Comparison of ENCODE assay signal across 8 cellular contexts in the genomic region with DNA sequence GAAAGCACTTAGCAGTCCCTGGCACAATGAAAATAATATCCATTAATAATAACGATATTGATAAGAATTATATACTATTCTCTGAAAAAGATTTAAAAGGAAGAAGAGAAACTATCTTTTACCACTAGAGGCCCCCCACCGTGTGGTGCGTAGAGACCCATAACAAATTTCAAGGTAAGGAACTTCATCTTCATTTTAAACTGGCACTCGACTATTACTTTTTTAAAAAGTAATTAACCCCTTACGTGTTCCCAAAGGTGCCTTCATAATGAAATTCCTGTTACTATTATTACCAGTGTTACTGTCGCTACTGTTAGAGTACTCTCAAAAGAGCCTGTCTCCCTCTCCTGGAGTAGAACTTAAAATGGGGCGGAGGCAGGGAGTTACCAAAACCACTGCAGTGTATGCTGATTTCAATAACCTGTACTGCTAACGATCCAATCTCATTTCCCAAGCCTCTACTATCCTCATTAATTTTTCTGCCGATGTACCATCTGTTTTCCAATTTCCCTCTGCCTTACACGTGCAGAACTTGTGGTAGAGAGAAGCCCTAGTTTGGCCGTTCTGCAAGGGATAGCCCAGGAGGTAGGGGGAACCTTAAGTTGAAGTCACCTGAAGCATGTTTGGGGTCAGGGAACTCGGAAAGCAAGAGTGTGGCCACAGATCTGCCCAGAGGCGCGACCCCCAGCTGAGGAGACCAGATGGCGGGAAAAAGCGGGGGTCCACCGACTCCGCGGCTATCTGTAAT. TPM values are rescaled to one million over a fixed set of nuclear protein-coding genes. Genes with fewer than 3 reads are reported as not detected.
DNase-seq lines count a peak whose midpoint lies in the region; ATAC-seq and TF ChIP-seq lines count a peak whose summit lies in the region.

No MANE protein-coding gene starts in this region.

- H4K20me1 ChIP-seq in OCI-LY3 (ENCODE audit: insufficient read depth, low read length), result peaks cover 4% of the 10 kb centered on the region

- peak overlapping the region; percentile 94 for H3K9ac ChIP-seq in OCI-LY3 (ENCODE audit: low read length)
- peak overlapping the region; percentile 27 to 82 for H3K9ac ChIP-seq in mucosa of rectum (ENCODE audit: low read depth in 1 of 2, low read length in 2 of 2)

- H3K4me3 ChIP-seq in OCI-LY3 (ENCODE audit: low read length) (peak overlapping the region; percentile 99), mucosa of rectum (ENCODE audit: low read length in 2 of 2) (peak overlapping the region; percentile 72 to 74)

- DNase-seq in DMS 273 treated with DMSO at 0.1 percent for 48 hours (lab: John Stamatoyannopoulos, UW), result peak; percentile 27
- DNase-seq in cerebellum (ENCODE audit: low spot score), result peak; percentile 0
- DNase-seq in NCI-H1048 (lab: John Stamatoyannopoulos, UW), result no peak
- no peak for DNase-seq in COLO829 (ENCODE audit: low spot score)

- H3K27me3 ChIP-seq in OCI-LY3 (ENCODE audit: low read depth, low read length) (no peaks in the 10 kb centered on the region), mucosa of rectum (ENCODE audit: control insufficient read depth in 2 of 2, insufficient read depth in 2 of 2, low read length in 2 of 2) (peaks cover 0 to 3% of the 10 kb centered on the region in 2 donors)

- H3K27ac ChIP-seq in OCI-LY3 (ENCODE audit: low read length) (peak overlapping the region; percentile 67), mucosa of rectum (ENCODE audit: low read depth in 2 of 2, low read length in 2 of 2) (peak overlapping the region in 1 of 2 donors; percentile 53)

- H3K36me3 ChIP-seq in OCI-LY3 (replicated peaks; ENCODE audit: low read depth, low read length) (no peaks in the 10 kb centered on the region), mucosa of rectum (ENCODE audit: control insufficient read depth in 2 of 2, insufficient read depth in 2 of 2, low read length in 2 of 2) (no peaks in the 10 kb centered on the region)

- peak overlapping the region; percentile 93 for H2AFZ ChIP-seq in OCI-LY3 (ENCODE audit: low read depth, low read length)

- H3K4me1 ChIP-seq in OCI-LY3 (ENCODE audit: low read length) (peaks cover 15% of the 10 kb centered on the region), mucosa of rectum (ENCODE audit: control insufficient read depth in 2 of 2, insufficient read depth in 2 of 2, low read length in 2 of 2) (peaks cover 0 to 2% of the 10 kb centered on the region in 2 donors)

- ATAC-seq in GM21717 (IDR thresholded peaks at IDR 0.05; ENCODE audit: unreplicated experiment), result peak; percentile 16
- ATAC-seq in GM18519 (IDR thresholded peaks at IDR 0.05; ENCODE audit: low FRiP score, unreplicated experiment), result no peak

- peak overlapping the region; percentile 100 for H3K4me2 ChIP-seq in OCI-LY3 (ENCODE audit: low read length)

- peak; percentile 59 for TF ChIP-seq CTCF in OCI-LY3 (IDR thresholded peaks at IDR 0.05; ENCODE audit: low read depth, low read length)

- H3K79me2 ChIP-seq in OCI-LY3 (ENCODE audit: low read length), result peaks cover 40% of the 10 kb centered on the region

- no peaks in the 10 kb centered on the region for H3K9me3 ChIP-seq in OCI-LY3 (ENCODE audit: insufficient read depth, low read length)
- H3K9me3 ChIP-seq in mucosa of rectum (ENCODE audit: control insufficient read depth in 2 of 2, low read length in 2 of 2), result no peaks in the 10 kb centered on the region

RNA-seq across cellular contexts. Expression of a gene that starts 0.8 kb away (rescaled TPM):
- total RNA-seq in cerebellum, result 2.5 TPM

Comparison
In these comparisons a context has a peak if more than half of its experiments do, and no peak if none do; other contexts are left out.
1. DNase-seq: peak in DMS 273 treated with DMSO at 0.1 percent for 48 hours (single experiment) and cerebellum (single experiment); none in NCI-H1048 (single experiment) and COLO829 (single experiment).